ENCODE assay signal across 19 cellular contexts in genomic region chr2:96110621-96111256, GRCh38. TPM values are rescaled to one million over a fixed set of nuclear protein-coding genes. Genes with fewer than 3 reads are reported as not detected.
"Had no signal": no experiment of that assay in that cellular context is flagged by ENCODE, and none has a peak within 500 bp of the region (broad histone marks: within the 10 kb centered on the region; RNA-seq: fewer than 3 reads in every experiment).

No MANE protein-coding gene starts in this region.

- H3K9me3 Mint-ChIP-seq: activated T-helper 17 cell treated with anti-CD3 and anti-CD28 coated beads, Interleukin-2, amount 50 U/mL, for 72 hours had no signal

- H3K36me3 ChIP-seq: breast epithelium, heart left ventricle, prostate gland, upper lobe of left lung had no signal

- H3K4me3 Mint-ChIP-seq: activated CD8-positive, alpha-beta T cell treated with anti-CD3 and anti-CD28 coated beads for 36 hours; activated naive CD8-positive, alpha-beta T cell; activated T-helper 17 cell treated with anti-CD3 and anti-CD28 coated beads, Interleukin-2, amount 50 U/mL, for 72 hours; naive B cell had no signal

- H3K27ac ChIP-seq: breast epithelium, prostate gland, upper lobe of left lung had no signal

- H3K4me3 ChIP-seq: breast epithelium, heart left ventricle, prostate gland, upper lobe of left lung had no signal

- H3K27me3 Mint-ChIP-seq: activated naive CD8-positive, alpha-beta T cell had no signal

- H3K27ac Mint-ChIP-seq: activated CD8-positive, alpha-beta T cell treated with anti-CD3 and anti-CD28 coated beads for 36 hours; activated naive CD8-positive, alpha-beta T cell; activated T-helper 17 cell treated with anti-CD3 and anti-CD28 coated beads, Interleukin-2, amount 50 U/mL, for 72 hours had no signal

- FAIRE-seq: colon, endothelial cell of umbilical vein, islet of Langerhans had no signal

- H3K9me3 ChIP-seq: prostate gland had no signal

- H3K27me3 ChIP-seq: upper lobe of left lung had no signal

- ATAC-seq: activated CD8-positive, alpha-beta T cell treated with anti-CD3 and anti-CD28 coated beads for 36 hours; activated T-helper 17 cell treated with anti-CD3 and anti-CD28 coated beads, Interleukin-2, amount 50 U/mL, for 72 hours; heart left ventricle had no signal

- H3K4me1 Mint-ChIP-seq: activated T-helper 17 cell treated with anti-CD3 and anti-CD28 coated beads, Interleukin-2, amount 50 U/mL, for 72 hours had no signal

- H3K36me3 Mint-ChIP-seq: activated naive CD8-positive, alpha-beta T cell had no signal

- H3K4me1 ChIP-seq: breast epithelium, prostate gland had no signal

- DNase-seq: activated CD4-positive, alpha-beta T cell treated with anti-CD3 and anti-CD28 coated beads for 4 hours; activated CD8-positive, alpha-beta T cell treated with anti-CD3 and anti-CD28 coated beads for 36 hours; anterior cingulate cortex; foreskin melanocyte; midbrain; naive B cell; nucleus accumbens; stimulated activated CD4-positive, alpha-beta T cell treated with anti-CD3 and anti-CD28 coated beads, Interleukin-2, amount 100 ng/mL, for 48 hours; stimulated activated naive CD4-positive, alpha-beta T cell treated with Interleukin-2 at 50 U/mL for 16 hours; T1000; upper lobe of left lung had no signal

RNA-seq across cellular contexts. Expression of gene ADRA2B, which starts 5.6 kb away (rescaled TPM):
- total RNA-seq: endothelial cell of umbilical vein had no signal
- polyA plus RNA-seq: endothelial cell of umbilical vein had no signal

RNA-seq across cellular contexts. Expression of gene ASTL, which starts 27.6 kb away (rescaled TPM):
- total RNA-seq: endothelial cell of umbilical vein, heart left ventricle had no signal
- polyA plus RNA-seq: endothelial cell of umbilical vein had no signal
